9 cellular contexts compared by ENCODE assay signal in genomic region chr7:70660819-70661191, GRCh38.
"Had no signal": no experiment of that assay in that cellular context is flagged by ENCODE, and none has a peak within 500 bp of the region (broad histone marks: within the 10 kb centered on the region; RNA-seq: fewer than 3 reads in every experiment).

No MANE protein-coding gene starts in this region.

- H3K27ac ChIP-seq: adrenal gland, heart left ventricle, parathyroid adenoma, thyroid gland, uterus had no signal

- H3K36me3 ChIP-seq: adrenal gland, heart left ventricle, thyroid gland, uterus had no signal

- H3K4me3 ChIP-seq: adrenal gland, heart left ventricle, thyroid gland, uterus had no signal

- H3K9me3 ChIP-seq: adrenal gland, heart left ventricle, thyroid gland, uterus had no signal

- H3K27me3 ChIP-seq: adrenal gland, heart left ventricle, thyroid gland, uterus had no signal

- DNase-seq: activated CD4-positive, alpha-beta T cell treated with anti-CD3 and anti-CD28 coated beads, Interleukin-2, amount 50 U/mL, for 4 hours; adrenal gland; cortex of kidney; heart left ventricle; mesendoderm; retina; thyroid gland; uterus had no signal

- H3K4me1 ChIP-seq: adrenal gland, parathyroid adenoma, thyroid gland, uterus had no signal
